ENCODE assay signal across 1 cellular context in genomic region chr13:82291852-82292251, GRCh38.
TF ChIP-seq lines count a peak whose summit lies in the region.

No MANE protein-coding gene starts in this region.

TF ChIP-seq in HepG2, 621 proteins besides CTCF, POLR2A, EP300 and RAD21 (continued from another document):
- TF ChIP-seq AFF4 (CRISPR knock-in tag; IDR thresholded peaks at IDR 0.05) (no peak), ATF5 (CRISPR knock-in tag; IDR thresholded peaks at IDR 0.05; ENCODE audit: low read depth) (no peak), PAXIP1 (CRISPR knock-in tag; conservative IDR thresholded peaks at IDR 0.05) (no peak), CSRNP2 (CRISPR knock-in tag; conservative IDR thresholded peaks at IDR 0.05; ENCODE audit: low read depth) (no peak), MAX (IDR thresholded peaks at IDR 0.05) (no peak), ZMYM2 (CRISPR knock-in tag; IDR thresholded peaks at IDR 0.05) (no peak)
TF ChIP-seq in HepG2: peak in this region for 0.
